ENCODE assay signal across 13 cellular contexts in genomic region chr5:54401515-54401914, GRCh38. TPM values are rescaled to one million over a fixed set of nuclear protein-coding genes. Genes with fewer than 3 reads are reported as not detected.
A peak's percentile ranks its signal among the peaks of the same experiment; 100 is the strongest.
DNase-seq lines count a peak whose midpoint lies in the region; ATAC-seq lines count a peak whose summit lies in the region.
"Had no signal": no experiment of that assay in that cellular context is flagged by ENCODE, and none has a peak within 500 bp of the region (broad histone marks: within the 10 kb centered on the region; RNA-seq: fewer than 3 reads in every experiment).

No MANE protein-coding gene starts in this region.

- ATAC-seq in GM18519 (IDR thresholded peaks at IDR 0.05; ENCODE audit: low FRiP score, unreplicated experiment) (peak; percentile 93), GM21529 (IDR thresholded peaks at IDR 0.05; ENCODE audit: unreplicated experiment) (peak; percentile 90), HG03139 (IDR thresholded peaks at IDR 0.05; ENCODE audit: unreplicated experiment) (peak; percentile 89)
- ATAC-seq: activated CD8-positive, alpha-beta T cell treated with anti-CD3 and anti-CD28 coated beads, Interleukin-2, amount 10 ng/mL, durations not matched to agents 7 days and 5 days had no signal

- DNase-seq in medulla oblongata (ENCODE audit: extremely low spot score) (peak; percentile 54), SKM-1 (lab: John Stamatoyannopoulos, UW; ENCODE audit: unreplicated experiment) (no peak), GM19240 (ENCODE audit: insufficient read length, low spot score) (no peak), AML-193 (lab: John Stamatoyannopoulos, UW) (no peak), mucosa of gallbladder (ENCODE audit: low spot score) (no peak)
- DNase-seq: activated CD8-positive, alpha-beta T cell treated with anti-CD3 and anti-CD28 coated beads, Interleukin-2, amount 10 ng/mL, durations not matched to agents 7 days and 5 days; adrenal gland; effector CD4-positive, alpha-beta T cell; NCI-H187 treated with DMSO at 0.1 percent for 48 hours; sigmoid colon had no signal

RNA-seq across cellular contexts. Expression of gene HSPB3, which starts 54.0 kb away (rescaled TPM):
- total RNA-seq in mucosa of gallbladder: 0.46 TPM
- total RNA-seq: activated CD8-positive, alpha-beta T cell treated with anti-CD3 and anti-CD28 coated beads, Interleukin-2, amount 10 ng/mL, durations not matched to agents 7 days and 5 days; adrenal gland had no signal
